ENCODE assay signal across 16 cellular contexts in the genomic region with DNA sequence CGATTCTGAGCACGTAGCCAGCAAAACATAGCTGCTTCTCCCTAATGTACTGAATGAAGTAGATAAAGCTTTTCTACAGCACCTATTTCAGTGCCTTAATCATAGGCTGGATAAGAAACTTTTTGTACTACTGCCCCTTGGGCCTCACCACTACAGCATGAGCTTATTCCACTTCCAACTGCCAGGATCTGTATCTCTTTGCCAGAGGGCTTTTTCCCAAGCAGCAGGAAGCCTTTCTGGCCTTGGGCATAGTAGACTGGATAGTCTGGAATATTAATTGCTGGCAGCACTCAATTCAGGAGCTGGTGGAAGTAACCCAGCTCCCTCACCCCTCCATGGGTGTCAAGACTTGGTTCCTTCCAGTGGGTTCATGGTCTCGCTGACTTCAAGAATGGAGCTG. TPM values are rescaled to one million over a fixed set of nuclear protein-coding genes. Genes with fewer than 3 reads are reported as not detected.
A peak's percentile ranks its signal among the peaks of the same experiment; 100 is the strongest.
DNase-seq lines count a peak whose midpoint lies in the region; ATAC-seq and TF ChIP-seq lines count a peak whose summit lies in the region.
"Had no signal": no experiment of that assay in that cellular context is flagged by ENCODE, and none has a peak within 500 bp of the region (broad histone marks: within the 10 kb centered on the region; RNA-seq: fewer than 3 reads in every experiment).

No MANE protein-coding gene starts in this region.

- no peak for TF ChIP-seq CTCF in esophagus muscularis mucosa (IDR thresholded peaks at IDR 0.05)
- no peak for TF ChIP-seq CTCF in stomach (IDR thresholded peaks at IDR 0.05)

- intact Hi-C loops in esophagus muscularis mucosa (cut with DNase I) = no loop called here
- intact Hi-C loops in stomach (cut with DNase I; ENCODE audit: low total_unique reads) = no loop called here

- H3K27ac ChIP-seq in esophagus muscularis mucosa (replicated peaks in 1 of 4) (peak overlapping the region in 3 of 4 donors; percentile 3 to 53 (median 15)), stomach (peak overlapping the region; percentile 45 to 79 (median 71))
- H3K27ac ChIP-seq: Peyer's patch had no signal

- H3K27me3 ChIP-seq in esophagus muscularis mucosa (peaks cover 0 to 7% (median 0%) of the 10 kb centered on the region in 4 donors), stomach (no peaks in the 10 kb centered on the region)
- H3K27me3 ChIP-seq: Peyer's patch had no signal

- TF ChIP-seq EP300 in esophagus muscularis mucosa (IDR thresholded peaks at IDR 0.05) = no peak
- TF ChIP-seq EP300 in stomach (IDR thresholded peaks at IDR 0.05) = no peak

- no peak for ATAC-seq in HG03039 (IDR thresholded peaks at IDR 0.05; ENCODE audit: unreplicated experiment)

- H3K4me3 ChIP-seq in esophagus muscularis mucosa = no peak overlapping the region
- H3K4me3 ChIP-seq in stomach = no peak overlapping the region
- H3K4me3 ChIP-seq: Peyer's patch had no signal

- TF ChIP-seq POLR2A in esophagus muscularis mucosa (IDR thresholded peaks at IDR 0.05; ENCODE audit: low read depth) (no peak), stomach (IDR thresholded peaks at IDR 0.05) (no peak)

- no peaks in the 10 kb centered on the region for H3K9me3 ChIP-seq in esophagus muscularis mucosa
- no peaks in the 10 kb centered on the region for H3K9me3 ChIP-seq in stomach
- H3K9me3 ChIP-seq: Peyer's patch had no signal

- peaks cover 0 to 6% (median 2%) of the 10 kb centered on the region in 4 donors for H3K4me1 ChIP-seq in esophagus muscularis mucosa
- H3K4me1 ChIP-seq in stomach = peaks cover 34 to 65% (median 45%) of the 10 kb centered on the region in 4 donors
- H3K4me1 ChIP-seq: Peyer's patch had no signal

- peak; percentile 56 for DNase-seq in NCI-H146 (lab: John Stamatoyannopoulos, UW)
- DNase-seq in NCI-H69 (lab: John Stamatoyannopoulos, UW) = peak; percentile 65
- DNase-seq in esophagus muscularis mucosa (ENCODE audit: extremely low spot score) = no peak
- DNase-seq in stomach = peak; percentile 39
- DNase-seq in MV-4-11 (lab: John Stamatoyannopoulos, UW) = no peak
- no peak for DNase-seq in NCI-H1694 (lab: John Stamatoyannopoulos, UW)
- DNase-seq: CD4-positive, alpha-beta T cell; EL; H7; Kasumi-1; NCI-H2029; NCI-H2171 treated with DMSO at 0.1 percent for 48 hours; NCI-H510A treated with DMSO at 0.1 percent for 48 hours; Peyer's patch; SHP77 treated with DMSO at 0.1 percent for 48 hours had no signal

- WGBS in esophagus muscularis mucosa = 83% methylated on average over 3 of the region's 3 CpGs
- 35 to 69% (median 49%) methylated on average over 3 of the region's 3 CpGs for WGBS in stomach, 5 donors

- H3K36me3 ChIP-seq in esophagus muscularis mucosa (no peaks in the 10 kb centered on the region), stomach (no peaks in the 10 kb centered on the region)
- H3K36me3 ChIP-seq: Peyer's patch had no signal

RNA-seq across cellular contexts. Expression of a gene that starts 43.6 kb away (rescaled TPM):
- 1 to 10 TPM in 3 of 4 donors, under 1 TPM in 1; 0.42 to 2.3 (median 1.3) TPM for total RNA-seq in esophagus muscularis mucosa
- 1 to 10 TPM in 4 of 5 donors, under 1 TPM in 1; 0.58 to 9.4 (median 1.3) TPM for total RNA-seq in stomach
- 1 to 10 TPM; 1.5 to 2.0 (median 1.7) TPM for polyA plus RNA-seq in stomach

Comparison
In these comparisons a context has a peak if more than half of its experiments do, and no peak if none do; other contexts are left out.
1. DNase-seq: peak in NCI-H146 (single experiment), NCI-H69 (single experiment) and stomach (single experiment); none in esophagus muscularis mucosa (single experiment), MV-4-11 (single experiment) and NCI-H1694 (single experiment).